In genomic region chr10:90965720-90966119, GRCh38 we compare ENCODE assay signal across 27 cellular contexts. TPM values are rescaled to one million over a fixed set of nuclear protein-coding genes. Genes with fewer than 3 reads are reported as not detected.
A peak's percentile ranks its signal among the peaks of the same experiment; 100 is the strongest.
DNase-seq lines count a peak whose midpoint lies in the region; ATAC-seq and TF ChIP-seq lines count a peak whose summit lies in the region.
"Had no signal": no experiment of that assay in that cellular context is flagged by ENCODE, and none has a peak within 500 bp of the region (broad histone marks: within the 10 kb centered on the region; RNA-seq: fewer than 3 reads in every experiment).

No MANE protein-coding gene starts in this region.

- intact Hi-C loops in left ventricle myocardium inferior (cut with micrococcal nuclease): no loop called here
- intact Hi-C loops in colonic mucosa (cut with DNase I): no loop called here
- intact Hi-C loops in vagina (cut with DNase I): no loop called here

- peak overlapping the region in 2 of 3 experiments; percentile 25 to 66 for H3K27ac Mint-ChIP-seq in nephron
- H3K27ac Mint-ChIP-seq: CD4-positive, alpha-beta memory T cell had no signal

- TF ChIP-seq CTCF in DND-41 (IDR thresholded peaks at IDR 0.05; ENCODE audit: borderline replicate concordance, extremely low read depth, low read length, poor library complexity, severe bottlenecking) (no peak), left ventricle myocardium inferior (IDR thresholded peaks at IDR 0.05; ENCODE audit: borderline replicate concordance) (no peak), nephron (IDR thresholded peaks at IDR 0.05; ENCODE audit: unreplicated experiment in 3 of 3) (no peak), colonic mucosa (IDR thresholded peaks at IDR 0.05) (no peak), vagina (IDR thresholded peaks at IDR 0.05) (no peak)

- H3K9ac ChIP-seq in DND-41 (ENCODE audit: low read depth, low read length): no peak overlapping the region
- no peak overlapping the region for H3K9ac ChIP-seq in colonic mucosa (ENCODE audit: low read depth in 2 of 2, low read length in 2 of 2)

- no peak overlapping the region for H3K4me3 ChIP-seq in DND-41 (ENCODE audit: low read depth in 1 of 2, low read length in 2 of 2)
- H3K4me3 ChIP-seq in left ventricle myocardium inferior: peak overlapping the region; percentile 62
- no peak overlapping the region for H3K4me3 ChIP-seq in colonic mucosa
- H3K4me3 ChIP-seq in vagina: no peak overlapping the region
- H3K4me3 ChIP-seq: GM12878, HAP-1, Peyer's patch had no signal

- H3K9me3 ChIP-seq in DND-41 (ENCODE audit: insufficient read depth, low read length, severe bottlenecking) (no peaks in the 10 kb centered on the region), left ventricle myocardium inferior (replicated peaks) (no peaks in the 10 kb centered on the region), colonic mucosa (no peaks in the 10 kb centered on the region), vagina (no peaks in the 10 kb centered on the region)
- H3K9me3 ChIP-seq: HAP-1, Peyer's patch had no signal

- TF ChIP-seq POLR2A in vagina (IDR thresholded peaks at IDR 0.05): no peak

- H3K79me2 ChIP-seq in DND-41 (ENCODE audit: insufficient read depth, low read length): peaks cover 23% of the 10 kb centered on the region

- peaks cover 55% of the 10 kb centered on the region for H3K4me1 ChIP-seq in DND-41 (ENCODE audit: insufficient read depth, low read length)
- H3K4me1 ChIP-seq in left ventricle myocardium inferior: peaks cover 68% of the 10 kb centered on the region
- no peaks in the 10 kb centered on the region for H3K4me1 ChIP-seq in colonic mucosa
- peaks cover 4% of the 10 kb centered on the region for H3K4me1 ChIP-seq in vagina
- H3K4me1 ChIP-seq: Peyer's patch had no signal

- H3K4me2 ChIP-seq in DND-41 (ENCODE audit: insufficient read depth, low read length): no peak overlapping the region

- H3K9me3 Mint-ChIP-seq in nephron: no peaks in the 10 kb centered on the region
- H3K9me3 Mint-ChIP-seq: CD4-positive, alpha-beta memory T cell had no signal

- H3K36me3 ChIP-seq in DND-41 (ENCODE audit: insufficient read depth, low read length): peaks cover 36% of the 10 kb centered on the region
- H3K36me3 ChIP-seq in left ventricle myocardium inferior: no peaks in the 10 kb centered on the region
- H3K36me3 ChIP-seq in colonic mucosa: no peaks in the 10 kb centered on the region
- H3K36me3 ChIP-seq in vagina: no peaks in the 10 kb centered on the region
- H3K36me3 ChIP-seq: HAP-1, Peyer's patch had no signal

- H2AFZ ChIP-seq in DND-41 (ENCODE audit: low read depth, low read length): no peak overlapping the region

- H3K4me3 Mint-ChIP-seq in nephron: no peak overlapping the region
- H3K4me3 Mint-ChIP-seq: CD4-positive, alpha-beta memory T cell had no signal

- peaks cover 36% of the 10 kb centered on the region for H3K4me1 Mint-ChIP-seq in nephron
- H3K4me1 Mint-ChIP-seq: CD4-positive, alpha-beta memory T cell had no signal

- H3K27me3 ChIP-seq in DND-41 (ENCODE audit: insufficient read depth, low read length, poor library complexity) (no peaks in the 10 kb centered on the region), left ventricle myocardium inferior (ENCODE audit: low read depth) (no peaks in the 10 kb centered on the region), colonic mucosa (no peaks in the 10 kb centered on the region), vagina (no peaks in the 10 kb centered on the region)
- H3K27me3 ChIP-seq: Peyer's patch had no signal

- H4K20me1 ChIP-seq in DND-41 (ENCODE audit: insufficient read depth, low read length): no peaks in the 10 kb centered on the region

- no peaks in the 10 kb centered on the region for H3K36me3 Mint-ChIP-seq in nephron (ENCODE audit: low read depth)
- H3K36me3 Mint-ChIP-seq: CD4-positive, alpha-beta memory T cell had no signal

- no peak for DNase-seq in DND-41
- peak; percentile 32 for DNase-seq in SK-N-DZ (ENCODE audit: low spot score)
- DNase-seq in left ventricle myocardium inferior: peak; percentile 20
- no peak for DNase-seq in NCI-H774 (lab: John Stamatoyannopoulos, UW)
- no peak for DNase-seq in SW480 (ENCODE audit: low spot score)
- no peak for DNase-seq in colonic mucosa
- no peak for DNase-seq in vagina (ENCODE audit: extremely low spot score in 2 of 2)
- DNase-seq: AML-193; C1 segment of cervical spinal cord; CD4-positive, alpha-beta memory T cell; COR-L47; EL; GDM1; GOT3; Karpas-422; NCI-H1092; NCI-H1417 treated with DMSO at 0.1 percent for 48 hours; NCI-H1694 treated with DMSO at 0.1 percent for 48 hours; NCI-H2081; NCI-H2227 treated with DMSO at 0.1 percent for 48 hours; NCI-H526 treated with DMSO at 0.1 percent for 48 hours; Peyer's patch had no signal

- H3K27me3 Mint-ChIP-seq in nephron (ENCODE audit: low read depth): no peaks in the 10 kb centered on the region

- no peak for ATAC-seq in DND-41 (ENCODE audit: insufficient read depth, low read depth)
- ATAC-seq: GM12878 had no signal

- H3K27ac ChIP-seq in DND-41 (ENCODE audit: low read length) (peak overlapping the region; percentile 70), left ventricle myocardium inferior (replicated peaks) (peak overlapping the region; percentile 76), colonic mucosa (no peak overlapping the region), vagina (no peak overlapping the region)
- H3K27ac ChIP-seq: HL-60, Peyer's patch had no signal

RNA-seq across cellular contexts. Expression of gene ANKRD1, which starts 44.8 kb away (rescaled TPM):
- not detected in 2 replicates for polyA plus RNA-seq in SK-N-DZ (2014; cell fraction: cytosol; rRNA removed)
- not detected in 2 replicates for polyA plus RNA-seq in SK-N-DZ (2014; cell fraction: nucleus; rRNA removed)
- total RNA-seq in left ventricle myocardium inferior (2,047 TPM), colonic mucosa (under 1 TPM in 1 of 2 donors, not detected in 1; 0.32 TPM), vagina (not detected)
- total RNA-seq: CD4-positive, alpha-beta memory T cell; GM12878; OCI-LY7; Peyer's patch had no signal
- polyA plus RNA-seq: CD4-positive, alpha-beta memory T cell; GM12878 had no signal

Comparison
In these comparisons a context has a peak if more than half of its experiments do, and no peak if none do; other contexts are left out.
1. DNase-seq: peak in SK-N-DZ (single experiment) and left ventricle myocardium inferior (single experiment); none in DND-41 (single experiment), NCI-H774 (single experiment), SW480 (single experiment), colonic mucosa (single experiment) and vagina (0 of 2).
2. H3K27ac ChIP-seq: peak in DND-41 (single experiment) and left ventricle myocardium inferior (single experiment); none in colonic mucosa (single experiment) and vagina (single experiment).
3. RNA of gene ANKRD1, which starts 44.8 kb away (total RNA-seq): 2,047 TPM in left ventricle myocardium inferior (single experiment); 0.32 TPM in colonic mucosa and not detected in vagina (single experiment); every median in the first group is over 1,000 times any median in the second.